ENCODE assay signal across 20 cellular contexts in the genomic region with DNA sequence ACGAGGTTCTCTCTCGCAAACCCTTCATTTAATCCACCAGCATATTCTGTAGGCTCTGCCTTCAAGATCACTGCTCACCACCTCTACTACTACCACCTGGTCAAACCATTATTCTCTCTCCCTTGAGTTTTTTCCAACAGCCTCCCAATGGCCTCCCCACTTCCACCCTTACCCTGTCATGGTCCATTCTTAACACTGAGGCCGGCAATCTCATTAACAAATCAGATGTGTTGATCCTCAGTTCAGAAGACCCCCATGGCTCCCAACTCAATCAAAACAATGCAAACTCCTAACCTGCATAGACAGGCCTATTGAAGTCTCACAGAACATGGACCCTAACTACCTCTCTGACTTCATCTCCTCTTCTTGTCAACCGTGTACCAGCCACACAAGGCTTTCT. TPM values are rescaled to one million over a fixed set of nuclear protein-coding genes. Genes with fewer than 3 reads are reported as not detected.
A peak's percentile ranks its signal among the peaks of the same experiment; 100 is the strongest.
DNase-seq lines count a peak whose midpoint lies in the region; ATAC-seq, FAIRE-seq and TF ChIP-seq lines count a peak whose summit lies in the region.
"Had no signal": no experiment of that assay in that cellular context is flagged by ENCODE, and none has a peak within 500 bp of the region (broad histone marks: within the 10 kb centered on the region; RNA-seq: fewer than 3 reads in every experiment).

No MANE protein-coding gene starts in this region.

- POLR2A ChIA-PET in activated CD8-positive, alpha-beta T cell treated with anti-CD3 and anti-CD28 coated beads for 36 hours (lab: Charles Lee): no interaction called here

- peaks cover 41% of the 10 kb centered on the region for H3K4me1 Mint-ChIP-seq in T-helper 1 cell treated with Interleukin-12 subunit alpha and Interleukin-12 subunit beta and Interleukin-4 antibody, amounts not matched to agents 30 μg/mL and 1 μg/mL, for 36 hours (ENCODE audit: low read depth)
- peaks cover 25% of the 10 kb centered on the region for H3K4me1 Mint-ChIP-seq in activated CD8-positive, alpha-beta T cell treated with anti-CD3 and anti-CD28 coated beads for 36 hours (ENCODE audit: low read depth)

- H2BK15ac ChIP-seq in mesenchymal stem cell (ENCODE audit: low read depth, poor library complexity, severe bottlenecking): no peak overlapping the region

- TF ChIP-seq CTCF in activated CD8-positive, alpha-beta T cell treated with anti-CD3 and anti-CD28 coated beads for 36 hours (IDR thresholded peaks at IDR 0.05): no peak

- H3K18ac ChIP-seq in mesenchymal stem cell (ENCODE audit: low read depth in 1 of 2, low read length in 2 of 2): no peak overlapping the region

- H2BK12ac ChIP-seq in mesenchymal stem cell (ENCODE audit: low read length in 2 of 2): no peak overlapping the region

- peak overlapping the region; percentile 32 for H3K27ac Mint-ChIP-seq in T-helper 1 cell treated with Interleukin-12 subunit alpha and Interleukin-12 subunit beta and Interleukin-4 antibody, amounts not matched to agents 30 μg/mL and 1 μg/mL, for 36 hours
- H3K27ac Mint-ChIP-seq in activated CD8-positive, alpha-beta T cell treated with anti-CD3 and anti-CD28 coated beads for 36 hours: no peak overlapping the region
- H3K27ac Mint-ChIP-seq: B cell had no signal

- H3K27me3 Mint-ChIP-seq in T-helper 1 cell treated with Interleukin-12 subunit alpha and Interleukin-12 subunit beta and Interleukin-4 antibody, amounts not matched to agents 30 μg/mL and 1 μg/mL, for 36 hours (ENCODE audit: low read depth): no peaks in the 10 kb centered on the region
- no peaks in the 10 kb centered on the region for H3K27me3 Mint-ChIP-seq in activated CD8-positive, alpha-beta T cell treated with anti-CD3 and anti-CD28 coated beads for 36 hours
- H3K27me3 Mint-ChIP-seq: B cell had no signal

- no peak overlapping the region for H2BK5ac ChIP-seq in mesenchymal stem cell (ENCODE audit: low read depth, low read length, poor library complexity, severe bottlenecking)

- H3K4me2 ChIP-seq in GM23248 (ENCODE audit: unreplicated experiment) (peak overlapping the region; percentile 11), mesenchymal stem cell (ENCODE audit: low read length, poor library complexity, severe bottlenecking) (no peak overlapping the region)

- H4K91ac ChIP-seq in mesenchymal stem cell (ENCODE audit: low read length): no peak overlapping the region

- WGBS in GM23248 (ENCODE audit: low coverage in 1 of 2, low lambda C conversion rate in 2 of 2, missing lambda C conversion rate in 2 of 2), 2 experiments: 87 to 89% methylated on average over 4 of the region's 4 CpGs
- WGBS in mesenchymal stem cell: 98% methylated on average over 4 of the region's 4 CpGs

- peaks cover 92% of the 10 kb centered on the region for H3K79me2 ChIP-seq in GM23248 (ENCODE audit: insufficient read depth)

- TF ChIP-seq POLR2A in GM12892 (IDR thresholded peaks at IDR 0.05; ENCODE audit: low read depth, low read length): no peak

- no peaks in the 10 kb centered on the region for H3K9me3 Mint-ChIP-seq in T-helper 1 cell treated with Interleukin-12 subunit alpha and Interleukin-12 subunit beta and Interleukin-4 antibody, amounts not matched to agents 30 μg/mL and 1 μg/mL, for 36 hours
- no peaks in the 10 kb centered on the region for H3K9me3 Mint-ChIP-seq in activated CD8-positive, alpha-beta T cell treated with anti-CD3 and anti-CD28 coated beads for 36 hours

- H3K9me2 ChIP-seq in GM23248 (ENCODE audit: insufficient read depth): no peaks in the 10 kb centered on the region

- H3K4me3 Mint-ChIP-seq in T-helper 1 cell treated with Interleukin-12 subunit alpha and Interleukin-12 subunit beta and Interleukin-4 antibody, amounts not matched to agents 30 μg/mL and 1 μg/mL, for 36 hours: peak overlapping the region; percentile 0
- H3K4me3 Mint-ChIP-seq in activated CD8-positive, alpha-beta T cell treated with anti-CD3 and anti-CD28 coated beads for 36 hours: peak overlapping the region; percentile 44
- H3K4me3 Mint-ChIP-seq: B cell had no signal

- no peak overlapping the region for H3K27ac ChIP-seq in GM23248
- H3K27ac ChIP-seq in mesenchymal stem cell (ENCODE audit: low read length, poor library complexity, severe bottlenecking): no peak overlapping the region
- H3K27ac ChIP-seq: 22Rv1, colonic mucosa, foreskin keratinocyte, suprapubic skin had no signal

- H3K9ac ChIP-seq in GM23248: no peak overlapping the region; the same call in 1 of the 2 replicates
- no peak overlapping the region for H3K9ac ChIP-seq in mesenchymal stem cell (ENCODE audit: low read length)

- H3K27me3 ChIP-seq in GM23248 (replicated peaks; ENCODE audit: insufficient read depth) (no peaks in the 10 kb centered on the region), mesenchymal stem cell (ENCODE audit: control insufficient read depth in 1 of 2, insufficient read depth in 1 of 2, low read length in 2 of 2) (no peaks in the 10 kb centered on the region)
- H3K27me3 ChIP-seq: colonic mucosa, foreskin keratinocyte, suprapubic skin had no signal

- in situ Hi-C loops in GM23248 (cut with MboI): loop anchor here (10.0 kb wide), 1 partner anchor 85 kb away; no protein-coding TSS in a partner anchor

- peaks cover 24% of the 10 kb centered on the region for H3K4me1 ChIP-seq in GM23248 (ENCODE audit: insufficient read depth)
- H3K4me1 ChIP-seq in mesenchymal stem cell (ENCODE audit: control insufficient read depth, insufficient read depth, low read depth, low read length): peaks cover 3% of the 10 kb centered on the region

- no peak overlapping the region for H3K14ac ChIP-seq in mesenchymal stem cell (ENCODE audit: low read length in 2 of 2)

- no peak overlapping the region for H3K4ac ChIP-seq in mesenchymal stem cell (ENCODE audit: low read depth in 1 of 2, low read length in 2 of 2)

- peak overlapping the region; percentile 7 for H4K8ac ChIP-seq in mesenchymal stem cell (ENCODE audit: low read length)

- peak overlapping the region; percentile 96; the same call in 1 of the 2 replicates for H3K4me3 ChIP-seq in GM23248
- H3K4me3 ChIP-seq in mesenchymal stem cell (ENCODE audit: insufficient read depth in 1 of 2, low read depth in 1 of 2, low read length in 2 of 2): no peak overlapping the region
- H3K4me3 ChIP-seq: colonic mucosa, lung, suprapubic skin had no signal

- H3K79me1 ChIP-seq in mesenchymal stem cell (replicated peaks; ENCODE audit: low read length, poor library complexity, severe bottlenecking): peaks cover 23% of the 10 kb centered on the region

- H3K9me3 ChIP-seq in GM23248 (ENCODE audit: low read depth) (no peaks in the 10 kb centered on the region), mesenchymal stem cell (ENCODE audit: control insufficient read depth, low read length) (no peaks in the 10 kb centered on the region)
- H3K9me3 ChIP-seq: colonic mucosa, suprapubic skin had no signal

- no peak overlapping the region for H2AK5ac ChIP-seq in mesenchymal stem cell (ENCODE audit: low read length, severe bottlenecking)

- H2AFZ ChIP-seq in GM23248: no peak overlapping the region
- H2AFZ ChIP-seq in mesenchymal stem cell (ENCODE audit: low read depth, low read length): no peak overlapping the region

- no peaks in the 10 kb centered on the region for H4K20me1 ChIP-seq in GM23248 (ENCODE audit: insufficient read depth)

- no peak for ATAC-seq in activated CD8-positive, alpha-beta T cell treated with anti-CD3 and anti-CD28 coated beads for 36 hours
- ATAC-seq in GM18861 (IDR thresholded peaks at IDR 0.05; ENCODE audit: unreplicated experiment): no peak
- ATAC-seq: foreskin keratinocyte, Right ventricle myocardium inferior had no signal

- no peak overlapping the region for H2BK120ac ChIP-seq in mesenchymal stem cell (ENCODE audit: low read depth, low read length)

- H3K36me3 ChIP-seq in GM23248 (ENCODE audit: low read depth) (peaks cover 21% of the 10 kb centered on the region), mesenchymal stem cell (ENCODE audit: control insufficient read depth in 1 of 2, insufficient read depth in 2 of 2, low read depth in 1 of 2, low read length in 2 of 2) (peaks cover 17 to 29% of the 10 kb centered on the region in 2 experiments)
- H3K36me3 ChIP-seq: colonic mucosa, suprapubic skin had no signal

- no peak overlapping the region for H3K23ac ChIP-seq in mesenchymal stem cell (ENCODE audit: low read length in 2 of 2)

- DNase-seq in T-helper 1 cell (no peak), GM23248 (no peak), mesenchymal stem cell (no peak), GM12892 (ENCODE audit: insufficient read length) (no peak)
- no peak for DNase-seq in activated CD8-positive, alpha-beta T cell treated with anti-CD3 and anti-CD28 coated beads for 36 hours
- DNase-seq in stimulated activated CD4-positive, alpha-beta T cell treated with anti-CD3 and anti-CD28 coated beads, Interleukin-4, amount 100 ng/mL, for 24 hours: no peak
- DNase-seq: activated gamma-delta T cell treated with Interleukin-2 at 50 U/mL for 16 hours; colonic mucosa; foreskin keratinocyte; hippocampal formation; NCI-H187 treated with DMSO at 0.1 percent for 48 hours; stimulated activated CD4-positive, alpha-beta T cell treated with anti-CD3 and anti-CD28 coated beads, Interleukin-4, amount 100 ng/mL, for 1 hour had no signal

- H3K36me3 Mint-ChIP-seq in T-helper 1 cell treated with Interleukin-12 subunit alpha and Interleukin-12 subunit beta and Interleukin-4 antibody, amounts not matched to agents 30 μg/mL and 1 μg/mL, for 36 hours (ENCODE audit: low read depth): peaks cover 32% of the 10 kb centered on the region
- H3K36me3 Mint-ChIP-seq in activated CD8-positive, alpha-beta T cell treated with anti-CD3 and anti-CD28 coated beads for 36 hours (ENCODE audit: low read depth): peaks cover 66% of the 10 kb centered on the region

- peaks cover 31% of the 10 kb centered on the region; the same call in 1 of the 2 replicates for H3F3A ChIP-seq in GM23248 (ENCODE audit: insufficient read depth)

- intact Hi-C loops in activated CD8-positive, alpha-beta T cell treated with anti-CD3 and anti-CD28 coated beads for 36 hours (cut with micrococcal nuclease): loop anchor here (5.0 kb wide), 1 partner anchor 77 kb away; a partner anchor contains a TSS

- no peak for FAIRE-seq in GM12892 (lab: Jason Lieb, UNC)
- FAIRE-seq: keratinocyte had no signal

- CTCF ChIA-PET in activated CD8-positive, alpha-beta T cell treated with anti-CD3 and anti-CD28 coated beads for 36 hours (lab: Charles Lee): no interaction called here

RNA-seq across cellular contexts. Expression of a gene that starts 2.2 kb away (rescaled TPM):
- 69.8 and 70.8 TPM in 2 replicates for total RNA-seq in GM23248 (2014; rRNA removed; shearing (Covaris generic))
- polyA plus RNA-seq in GM23248 (2016; fragmentation: Nextera tagmentation; extraction: Ambion mirVana): 78.9 and 88.5 TPM in 2 replicates
- 100 to 1,000 TPM in 1 of 2 experiments, 10 to 100 TPM in 1; 97.5 to 100 TPM for total RNA-seq in activated CD8-positive, alpha-beta T cell treated with anti-CD3 and anti-CD28 coated beads for 36 hours
- 13.9 TPM for polyA plus RNA-seq in mesenchymal stem cell (2013, experiment 1 of 2)
- polyA plus RNA-seq in mesenchymal stem cell (2013, experiment 2 of 2): 13.9 TPM
- polyA plus RNA-seq in GM12892 (2012; ENCODE audit: missing spikeins): 22.2 TPM

RNA-seq across cellular contexts. Expression of a gene that starts 2.6 kb away (rescaled TPM):
- 56.7 and 69.3 TPM in 2 replicates for total RNA-seq in GM23248 (2014; rRNA removed; shearing (Covaris generic))
- polyA plus RNA-seq in GM23248 (2016; fragmentation: Nextera tagmentation; extraction: Ambion mirVana): 41.7 and 42.1 TPM in 2 replicates
- total RNA-seq in activated CD8-positive, alpha-beta T cell treated with anti-CD3 and anti-CD28 coated beads for 36 hours: 10 to 100 TPM; 63.4 to 66.2 TPM
- polyA plus RNA-seq in mesenchymal stem cell (2013, experiment 1 of 2): 22.0 TPM
- 21.8 TPM for polyA plus RNA-seq in mesenchymal stem cell (2013, experiment 2 of 2)
- polyA plus RNA-seq in GM12892 (2012; ENCODE audit: missing spikeins): 32.8 TPM

RNA-seq across cellular contexts. Expression of a gene that starts 22.3 kb away (rescaled TPM):
- total RNA-seq in GM23248 (2014; rRNA removed; shearing (Covaris generic)): 11.4 and 19.2 TPM in 2 replicates
- 10.4 and 10.5 TPM in 2 replicates for polyA plus RNA-seq in GM23248 (2016; fragmentation: Nextera tagmentation; extraction: Ambion mirVana)
- total RNA-seq in activated CD8-positive, alpha-beta T cell treated with anti-CD3 and anti-CD28 coated beads for 36 hours: 1 to 10 TPM; 3.5 to 3.7 TPM
- polyA plus RNA-seq in mesenchymal stem cell (2013, experiment 1 of 2): 0.14 TPM
- 0.19 TPM for polyA plus RNA-seq in mesenchymal stem cell (2013, experiment 2 of 2)
- polyA plus RNA-seq in GM12892 (2012; ENCODE audit: missing spikeins): 0.15 TPM
- total RNA-seq: foreskin keratinocyte had no signal

RNA-seq across cellular contexts. Expression of a gene that starts 31.0 kb away (rescaled TPM):
- 87.4 and 91.0 TPM in 2 replicates for total RNA-seq in GM23248 (2014; rRNA removed; shearing (Covaris generic))
- 94.1 and 95.7 TPM in 2 replicates for polyA plus RNA-seq in GM23248 (2016; fragmentation: Nextera tagmentation; extraction: Ambion mirVana)
- 1 to 10 TPM; 3.7 to 4.5 TPM for total RNA-seq in activated CD8-positive, alpha-beta T cell treated with anti-CD3 and anti-CD28 coated beads for 36 hours
- 30.8 TPM for polyA plus RNA-seq in mesenchymal stem cell (2013, experiment 1 of 2)
- polyA plus RNA-seq in mesenchymal stem cell (2013, experiment 2 of 2): 31.8 TPM
- polyA plus RNA-seq in GM12892 (2012; ENCODE audit: missing spikeins): 2.1 TPM
